In genomic region chr1:229156819-229157218, GRCh38 we compare ENCODE assay signal across 8 cellular contexts.
DNase-seq lines count a peak whose midpoint lies in the region; ATAC-seq and TF ChIP-seq lines count a peak whose summit lies in the region.

No MANE protein-coding gene starts in this region.

- peak overlapping the region in 2 of 10 donors; percentile 0 to 84 for H3K27ac ChIP-seq in heart right ventricle

- ATAC-seq in heart right ventricle (peak; percentile 51 to 82 (median 70)), GM18867 (IDR thresholded peaks at IDR 0.05; ENCODE audit: unreplicated experiment) (no peak)

- WGBS in heart right ventricle, 2 donors = 71 to 75% methylated on average over 3 of the region's 3 CpGs

- peaks cover 0 to 57% (median 0%) of the 10 kb centered on the region in 9 donors for H3K4me1 ChIP-seq in heart right ventricle

- no peak overlapping the region for H3K4me3 ChIP-seq in heart right ventricle

- peaks cover 0 to 7% (median 0%) of the 10 kb centered on the region in 7 donors for H3K27me3 ChIP-seq in heart right ventricle

- intact Hi-C loops in heart right ventricle (cut with DNase I) = loop anchor here in 9 of 10 donors (1.0 to 10.0 kb wide), 9 partner anchors 420 to 495 kb away; partner anchors contain the start of gene RHOU (in 6 of the 9)

- H3K9me3 ChIP-seq in heart right ventricle = peaks cover 0 to 7% (median 0%) of the 10 kb centered on the region in 11 donors

- peak in 8 of 9 donors; percentile 26 to 74 (median 58) for TF ChIP-seq CTCF in heart right ventricle (IDR thresholded peaks at IDR 0.05)

- H3K36me3 ChIP-seq in heart right ventricle = no peaks in the 10 kb centered on the region

- DNase-seq in DMS 273 (lab: John Stamatoyannopoulos, UW; ENCODE audit: unreplicated experiment) = peak; percentile 64
- DNase-seq in DMS 273 treated with DMSO at 0.1 percent for 48 hours (lab: John Stamatoyannopoulos, UW) = no peak
- peak; percentile 31 for DNase-seq in SKM-1 treated with dmso at 0.1 percent for 144 hours (lab: John Stamatoyannopoulos, UW; ENCODE audit: unreplicated experiment)
- DNase-seq in heart right ventricle = peak in 1 of 2 donors; percentile 38
- DNase-seq in superior temporal gyrus (ENCODE audit: extremely low spot score) = peak; percentile 49
- no peak for DNase-seq in stimulated activated CD4-positive, alpha-beta T cell treated with anti-CD3 and anti-CD28 coated beads, Interleukin-4, amount 100 ng/mL, for 24 hours
- no peak for DNase-seq in OCI-M2 (lab: John Stamatoyannopoulos, UW; ENCODE audit: unreplicated experiment)

Comparison
In these comparisons a context has a peak if more than half of its experiments do, and no peak if none do; other contexts are left out.
1. DNase-seq: peak in DMS 273 (single experiment), SKM-1 treated with dmso at 0.1 percent for 144 hours (single experiment) and superior temporal gyrus (single experiment); none in DMS 273 treated with DMSO at 0.1 percent for 48 hours (single experiment), stimulated activated CD4-positive, alpha-beta T cell treated with anti-CD3 and anti-CD28 coated beads, Interleukin-4, amount 100 ng/mL, for 24 hours (single experiment) and OCI-M2 (single experiment).